ENCODE assay signal across 22 cellular contexts in the genomic region with DNA sequence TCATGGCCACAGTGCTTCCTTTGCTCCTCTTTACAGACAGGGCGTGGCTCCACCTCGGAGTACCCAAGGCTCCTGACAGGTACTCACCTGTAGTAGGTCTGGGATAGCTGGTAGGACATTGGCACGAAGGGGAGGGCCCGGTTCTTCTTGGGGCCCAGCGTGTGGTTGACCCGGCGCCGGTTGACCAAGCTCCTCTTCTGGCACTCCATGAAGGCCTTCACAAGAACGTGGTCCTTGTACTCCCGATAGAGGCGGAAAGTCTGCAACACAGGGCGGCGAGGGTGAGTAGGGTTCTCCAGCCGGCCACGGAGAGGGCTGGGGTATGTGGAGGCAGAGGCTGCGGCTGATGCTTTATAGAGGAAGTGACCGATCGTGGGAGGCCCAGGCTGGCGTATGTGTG.
"Had no signal": no experiment of that assay in that cellular context is flagged by ENCODE, and none has a peak within 500 bp of the region (broad histone marks: within the 10 kb centered on the region; RNA-seq: fewer than 3 reads in every experiment).

No MANE protein-coding gene starts in this region.

- H3K4me2 ChIP-seq: hepatocyte had no signal

- H3K27ac ChIP-seq: hepatocyte, VCaP had no signal

- H2AFZ ChIP-seq: hepatocyte had no signal

- H3K79me2 ChIP-seq: hepatocyte had no signal

- H3K27me3 ChIP-seq: hepatocyte, thyroid gland had no signal

- H3K4me1 ChIP-seq: thyroid gland had no signal

- FAIRE-seq: endometrium, frontal cortex had no signal

- H3K4me3 ChIP-seq: hepatocyte, mucosa of descending colon, thyroid gland had no signal

- ATAC-seq: activated CD4-positive, CD25-positive, alpha-beta regulatory T cell treated with anti-CD3 and anti-CD28 coated beads, Interleukin-2, amount 50 U/mL, for 24 hours had no signal

- H3K9me3 ChIP-seq: mucosa of descending colon, thyroid gland had no signal

- DNase-seq: activated CD4-positive, alpha-beta memory T cell treated with anti-CD3 and anti-CD28 coated beads, Interleukin-2, amount 10 ng/mL, durations not matched to agents 7 days and 5 days; activated CD4-positive, alpha-beta T cell treated with anti-CD3 and anti-CD28 coated beads, Interleukin-2, amount 10 ng/mL, durations not matched to agents 24 days and 14 days; activated effector memory CD4-positive, alpha-beta T cell treated with anti-CD3 and anti-CD28 coated beads, Interleukin-2, amount 50 U/mL, for 16 hours; activated naive CD4-positive, alpha-beta T cell treated with anti-CD3 and anti-CD28 coated beads, Interleukin-2, amount 10 ng/mL, durations not matched to agents 7 days and 5 days; activated T-cell treated with anti-CD3 and anti-CD28 coated beads for 4 hours; effector CD4-positive, alpha-beta T cell; glutamatergic neuron; immature natural killer cell; kidney glomerular epithelial cell; left ventricle myocardium superior; naive B cell; retina; stimulated activated CD4-positive, alpha-beta T cell treated with anti-CD3 and anti-CD28 coated beads, Interleukin-12 subunit alpha, Interleukin-12 subunit beta, amount 100 ng/mL, for 4 hours; stimulated activated CD4-positive, alpha-beta T cell treated with anti-CD3 and anti-CD28 coated beads, Interleukin-4, amount 100 ng/mL, for 4 hours; substantia nigra; thyroid gland had no signal
